Comparison of ENCODE assay signal across 8 cellular contexts in genomic region chr12:24947541-24948451, GRCh38. TPM values are rescaled to one million over a fixed set of nuclear protein-coding genes. Genes with fewer than 3 reads are reported as not detected.
DNase-seq lines count a peak whose midpoint lies in the region; ATAC-seq and TF ChIP-seq lines count a peak whose summit lies in the region.

No MANE protein-coding gene starts in this region.

- H3K4me3 ChIP-seq in Karpas-422 (ENCODE audit: low read length) (peak overlapping the region; percentile 81), coronary artery (peak overlapping the region; percentile 87)

- TF ChIP-seq CTCF in coronary artery (IDR thresholded peaks at IDR 0.05) (no peak), nephron progenitor cell (IDR thresholded peaks at IDR 0.05) (no peak)

- H2AFZ ChIP-seq in Karpas-422 (ENCODE audit: low read length) = peak overlapping the region; percentile 87; the same call in 1 of the 2 replicates

- H3K4me3 Mint-ChIP-seq in nephron progenitor cell = peak overlapping the region; percentile 96

- peaks cover 6% of the 10 kb centered on the region for H3K9me3 Mint-ChIP-seq in nephron progenitor cell

- peaks cover 63% of the 10 kb centered on the region for H3K4me1 Mint-ChIP-seq in nephron progenitor cell

- H4K20me1 ChIP-seq in Karpas-422 (ENCODE audit: insufficient read depth, low read depth, low read length) = no peaks in the 10 kb centered on the region

- peak overlapping the region; percentile 83 for H3K9ac ChIP-seq in Karpas-422 (ENCODE audit: low read length)

- no peaks in the 10 kb centered on the region for H3K27me3 ChIP-seq in Karpas-422 (ENCODE audit: low read length)

- H3K27ac ChIP-seq in Karpas-422 (ENCODE audit: low read length) (peak overlapping the region; percentile 72), coronary artery (peak overlapping the region in 1 of 2 donors; percentile 39)

- peaks cover 27% of the 10 kb centered on the region for H3K36me3 Mint-ChIP-seq in nephron progenitor cell (ENCODE audit: low read depth)

- H3K4me1 ChIP-seq in Karpas-422 (ENCODE audit: low read length) = peaks cover 68% of the 10 kb centered on the region

- H3K79me2 ChIP-seq in Karpas-422 (ENCODE audit: low read length) = peaks cover 58% of the 10 kb centered on the region

- H3K27me3 Mint-ChIP-seq in nephron progenitor cell (ENCODE audit: low read depth, poor library complexity) = peaks cover 4% of the 10 kb centered on the region

- H3K36me3 ChIP-seq in Karpas-422 (ENCODE audit: insufficient read depth, low read length) = peaks cover 23% of the 10 kb centered on the region

- H3K9me3 ChIP-seq in Karpas-422 (ENCODE audit: low read length) = no peaks in the 10 kb centered on the region

- DNase-seq in ELR (ENCODE audit: low read depth) (peak; percentile 32), Karpas-422 (peak; percentile 64), coronary artery (ENCODE audit: low spot score) (no peak), nephron progenitor cell (no peak), NCI-H2227 treated with DMSO at 0.1 percent for 48 hours (lab: John Stamatoyannopoulos, UW) (no peak)

- ATAC-seq in HG02938 (IDR thresholded peaks at IDR 0.05; ENCODE audit: unreplicated experiment) = no peak
- ATAC-seq in GM21515 (IDR thresholded peaks at IDR 0.05; ENCODE audit: unreplicated experiment) = no peak
- ATAC-seq in GM21786 (IDR thresholded peaks at IDR 0.05; ENCODE audit: unreplicated experiment) = no peak

- no peaks in the 10 kb centered on the region for H3K9me2 ChIP-seq in Karpas-422 (replicated peaks; ENCODE audit: insufficient read depth, low read length)

- H3K4me2 ChIP-seq in Karpas-422 (ENCODE audit: low read depth, low read length, poor library complexity, severe bottlenecking) = peak overlapping the region; percentile 94

- peak overlapping the region; percentile 92 for H3K27ac Mint-ChIP-seq in nephron progenitor cell

RNA-seq across cellular contexts. Expression of gene BCAT1, which starts 1.1 kb away (rescaled TPM):
- total RNA-seq in Karpas-422 (2014; rRNA removed; shearing (Covaris generic); ENCODE audit: low replicate concordance) = 183 and 190 TPM in 2 replicates

Comparison
In these comparisons a context has a peak if more than half of its experiments do, and no peak if none do; other contexts are left out.
1. DNase-seq: peak in ELR (single experiment) and Karpas-422 (single experiment); none in coronary artery (single experiment), nephron progenitor cell (single experiment) and NCI-H2227 treated with DMSO at 0.1 percent for 48 hours (single experiment).